ENCODE assay signal across 1 cellular context in the genomic region with DNA sequence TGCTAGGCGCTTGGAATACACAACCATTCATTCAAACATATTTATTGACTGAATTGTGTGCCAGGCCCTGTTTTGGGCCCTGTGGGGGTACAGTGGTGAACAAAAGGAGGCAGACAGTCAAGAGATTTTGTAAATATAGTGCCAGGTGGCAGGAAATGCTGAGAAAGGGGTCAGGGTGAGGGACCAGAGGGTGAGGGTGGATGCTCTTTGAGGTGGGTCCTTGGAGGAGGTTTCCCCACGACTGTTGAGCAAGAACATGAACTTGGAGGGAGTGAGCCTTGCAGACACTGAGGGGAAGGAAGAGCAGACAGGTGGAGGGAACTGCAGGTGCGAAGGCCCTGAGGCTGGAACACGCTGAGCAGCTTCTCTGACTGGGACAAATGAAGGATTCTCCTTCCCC.
TF ChIP-seq lines count a peak whose summit lies in the region.

No MANE protein-coding gene starts in this region.

TF ChIP-seq in K562, 482 proteins besides CTCF, POLR2A, EP300 and RAD21:
- TF ChIP-seq, protein P1, sequence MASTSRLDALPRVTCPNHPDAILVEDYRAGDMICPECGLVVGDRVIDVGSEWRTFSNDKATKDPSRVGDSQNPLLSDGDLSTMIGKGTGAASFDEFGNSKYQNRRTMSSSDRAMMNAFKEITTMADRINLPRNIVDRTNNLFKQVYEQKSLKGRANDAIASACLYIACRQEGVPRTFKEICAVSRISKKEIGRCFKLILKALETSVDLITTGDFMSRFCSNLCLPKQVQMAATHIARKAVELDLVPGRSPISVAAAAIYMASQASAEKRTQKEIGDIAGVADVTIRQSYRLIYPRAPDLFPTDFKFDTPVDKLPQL (IDR thresholded peaks at IDR 0.05; ENCODE audit: extremely low read depth, insufficient read length): no peak
- no peak for TF ChIP-seq HDAC3 (IDR thresholded peaks at IDR 0.05; ENCODE audit: borderline replicate concordance, partially characterized antibody)
- TF ChIP-seq ZNF197 (CRISPR knock-in tag; IDR thresholded peaks at IDR 0.05; ENCODE audit: low read depth): no peak
- no peak for TF ChIP-seq EWSR1 (IDR thresholded peaks at IDR 0.05; ENCODE audit: borderline replicate concordance, low read depth, partially characterized antibody)
- TF ChIP-seq, protein P2, sequence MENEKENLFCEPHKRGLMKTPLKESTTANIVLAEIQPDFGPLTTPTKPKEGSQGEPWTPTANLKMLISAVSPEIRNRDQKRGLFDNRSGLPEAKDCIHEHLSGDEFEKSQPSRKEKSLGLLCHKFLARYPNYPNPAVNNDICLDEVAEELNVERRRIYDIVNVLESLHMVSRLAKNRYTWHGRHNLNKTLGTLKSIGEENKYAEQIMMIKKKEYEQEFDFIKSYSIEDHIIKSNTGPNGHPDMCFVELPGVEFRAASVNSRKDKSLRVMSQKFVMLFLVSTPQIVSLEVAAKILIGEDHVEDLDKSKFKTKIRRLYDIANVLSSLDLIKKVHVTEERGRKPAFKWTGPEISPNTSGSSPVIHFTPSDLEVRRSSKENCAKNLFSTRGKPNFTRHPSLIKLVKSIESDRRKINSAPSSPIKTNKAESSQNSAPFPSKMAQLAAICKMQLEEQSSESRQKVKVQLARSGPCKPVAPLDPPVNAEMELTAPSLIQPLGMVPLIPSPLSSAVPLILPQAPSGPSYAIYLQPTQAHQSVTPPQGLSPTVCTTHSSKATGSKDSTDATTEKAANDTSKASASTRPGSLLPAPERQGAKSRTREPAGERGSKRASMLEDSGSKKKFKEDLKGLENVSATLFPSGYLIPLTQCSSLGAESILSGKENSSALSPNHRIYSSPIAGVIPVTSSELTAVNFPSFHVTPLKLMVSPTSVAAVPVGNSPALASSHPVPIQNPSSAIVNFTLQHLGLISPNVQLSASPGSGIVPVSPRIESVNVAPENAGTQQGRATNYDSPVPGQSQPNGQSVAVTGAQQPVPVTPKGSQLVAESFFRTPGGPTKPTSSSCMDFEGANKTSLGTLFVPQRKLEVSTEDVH (IDR thresholded peaks at IDR 0.05; ENCODE audit: low read depth, partially characterized antibody): no peak
- TF ChIP-seq KAT7 (CRISPR knock-in tag; IDR thresholded peaks at IDR 0.05; ENCODE audit: borderline replicate concordance): no peak
- TF ChIP-seq, protein P3, sequence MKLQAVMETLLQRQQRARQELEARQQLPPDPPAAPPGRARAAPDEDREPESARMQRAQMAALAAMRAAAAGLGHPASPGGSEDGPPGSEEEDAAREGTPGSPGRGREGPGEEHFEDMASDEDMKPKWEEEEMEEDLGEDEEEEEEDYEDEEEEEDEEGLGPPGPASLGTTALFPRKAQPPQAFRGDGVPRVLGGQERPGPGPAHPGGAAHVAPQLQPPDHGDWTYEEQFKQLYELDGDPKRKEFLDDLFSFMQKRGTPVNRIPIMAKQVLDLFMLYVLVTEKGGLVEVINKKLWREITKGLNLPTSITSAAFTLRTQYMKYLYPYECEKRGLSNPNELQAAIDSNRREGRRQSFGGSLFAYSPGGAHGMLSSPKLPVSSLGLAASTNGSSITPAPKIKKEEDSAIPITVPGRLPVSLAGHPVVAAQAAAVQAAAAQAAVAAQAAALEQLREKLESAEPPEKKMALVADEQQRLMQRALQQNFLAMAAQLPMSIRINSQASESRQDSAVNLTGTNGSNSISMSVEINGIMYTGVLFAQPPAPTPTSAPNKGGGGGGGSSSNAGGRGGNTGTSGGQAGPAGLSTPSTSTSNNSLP (IDR thresholded peaks at IDR 0.05; ENCODE audit: borderline replicate concordance, low read depth, low read length): no peak
- TF ChIP-seq ZNF124 (CRISPR knock-in tag; IDR thresholded peaks at IDR 0.05): no peak
